In genomic region chr3:161607056-161607455, GRCh38 we compare ENCODE assay signal across 14 cellular contexts.
DNase-seq lines count a peak whose midpoint lies in the region; ATAC-seq and TF ChIP-seq lines count a peak whose summit lies in the region.
"Had no signal": no experiment of that assay in that cellular context is flagged by ENCODE, and none has a peak within 500 bp of the region (broad histone marks: within the 10 kb centered on the region; RNA-seq: fewer than 3 reads in every experiment).

No MANE protein-coding gene starts in this region.

- H3K4me3 ChIP-seq in astrocyte of the spinal cord (ENCODE audit: low read depth, low read length) (no peak overlapping the region), fibroblast of pulmonary artery (replicated peaks; ENCODE audit: low read depth, low read length) (no peak overlapping the region)
- H3K4me3 ChIP-seq: BLaER1, GM12878 had no signal

- no peak for ATAC-seq in GM21619 (IDR thresholded peaks at IDR 0.05; ENCODE audit: unreplicated experiment)
- ATAC-seq: GM12878, HCT116 had no signal

- in situ Hi-C loops in astrocyte of the spinal cord (cut with HindIII; ENCODE audit: low sequenced_read_pairs): no loop called here

- TF ChIP-seq CTCF in astrocyte of the spinal cord (IDR thresholded peaks at IDR 0.05; ENCODE audit: low read depth, low read length): no peak
- no peak for TF ChIP-seq CTCF in fibroblast of pulmonary artery (IDR thresholded peaks at IDR 0.05; ENCODE audit: low read length, missing control alignments)

- DNase-seq in NCI-H1105 treated with DMSO at 0.1 percent for 48 hours (lab: John Stamatoyannopoulos, UW) (peak; percentile 12), NCI-H1105 (lab: John Stamatoyannopoulos, UW) (no peak), NCI-H774 (lab: John Stamatoyannopoulos, UW) (peak; percentile 33), astrocyte of the spinal cord (ENCODE audit: low read depth, low spot score) (peak; percentile 10), fibroblast of pulmonary artery (ENCODE audit: low read depth) (peak; percentile 3), NCI-H1694 (lab: John Stamatoyannopoulos, UW) (no peak), GOT3 (lab: John Stamatoyannopoulos, UW) (no peak)
- DNase-seq: AML-193; CD8-positive, alpha-beta memory T cell; DMS53 had no signal

Comparison
In these comparisons a context has a peak if more than half of its experiments do, and no peak if none do; other contexts are left out.
1. DNase-seq: peak in NCI-H1105 treated with DMSO at 0.1 percent for 48 hours (single experiment), NCI-H774 (single experiment), astrocyte of the spinal cord (single experiment) and fibroblast of pulmonary artery (single experiment); none in NCI-H1105 (single experiment), NCI-H1694 (single experiment) and GOT3 (single experiment).